In genomic region chr20:50246367-50247195, GRCh38 we compare ENCODE assay signal across 1 cellular context.
TF ChIP-seq lines count a peak whose summit lies in the region.

No MANE protein-coding gene starts in this region.

TF ChIP-seq in HepG2, 621 proteins besides CTCF, POLR2A, EP300 and RAD21 (continued from another document and continues in another):
- TF ChIP-seq NFYB (CRISPR knock-in tag; IDR thresholded peaks at IDR 0.05), result no peak
- TF ChIP-seq, protein P1, sequence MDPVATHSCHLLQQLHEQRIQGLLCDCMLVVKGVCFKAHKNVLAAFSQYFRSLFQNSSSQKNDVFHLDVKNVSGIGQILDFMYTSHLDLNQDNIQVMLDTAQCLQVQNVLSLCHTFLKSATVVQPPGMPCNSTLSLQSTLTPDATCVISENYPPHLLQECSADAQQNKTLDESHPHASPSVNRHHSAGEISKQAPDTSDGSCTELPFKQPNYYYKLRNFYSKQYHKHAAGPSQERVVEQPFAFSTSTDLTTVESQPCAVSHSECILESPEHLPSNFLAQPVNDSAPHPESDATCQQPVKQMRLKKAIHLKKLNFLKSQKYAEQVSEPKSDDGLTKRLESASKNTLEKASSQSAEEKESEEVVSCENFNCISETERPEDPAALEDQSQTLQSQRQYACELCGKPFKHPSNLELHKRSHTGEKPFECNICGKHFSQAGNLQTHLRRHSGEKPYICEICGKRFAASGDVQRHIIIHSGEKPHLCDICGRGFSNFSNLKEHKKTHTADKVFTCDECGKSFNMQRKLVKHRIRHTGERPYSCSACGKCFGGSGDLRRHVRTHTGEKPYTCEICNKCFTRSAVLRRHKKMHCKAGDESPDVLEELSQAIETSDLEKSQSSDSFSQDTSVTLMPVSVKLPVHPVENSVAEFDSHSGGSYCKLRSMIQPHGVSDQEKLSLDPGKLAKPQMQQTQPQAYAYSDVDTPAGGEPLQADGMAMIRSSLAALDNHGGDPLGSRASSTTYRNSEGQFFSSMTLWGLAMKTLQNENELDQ (CRISPR knock-in tag; IDR thresholded peaks at IDR 0.05; ENCODE audit: borderline replicate concordance), result no peak
- no peak for TF ChIP-seq TEF (CRISPR knock-in tag; IDR thresholded peaks at IDR 0.05)
- TF ChIP-seq SMYD3 (CRISPR knock-in tag; IDR thresholded peaks at IDR 0.05), result no peak
- TF ChIP-seq RFXANK (CRISPR knock-in tag; IDR thresholded peaks at IDR 0.05), result no peak
- no peak for TF ChIP-seq ZNF552 (CRISPR knock-in tag; IDR thresholded peaks at IDR 0.05; ENCODE audit: borderline replicate concordance)
- TF ChIP-seq BCL6 (CRISPR knock-in tag; IDR thresholded peaks at IDR 0.05), result no peak
- no peak for TF ChIP-seq MXD1 (CRISPR knock-in tag; IDR thresholded peaks at IDR 0.05)
- TF ChIP-seq FOXP1 (IDR thresholded peaks at IDR 0.05), result no peak
- no peak for TF ChIP-seq FOXP1 (CRISPR knock-in tag; IDR thresholded peaks at IDR 0.05)
- TF ChIP-seq, protein P2, sequence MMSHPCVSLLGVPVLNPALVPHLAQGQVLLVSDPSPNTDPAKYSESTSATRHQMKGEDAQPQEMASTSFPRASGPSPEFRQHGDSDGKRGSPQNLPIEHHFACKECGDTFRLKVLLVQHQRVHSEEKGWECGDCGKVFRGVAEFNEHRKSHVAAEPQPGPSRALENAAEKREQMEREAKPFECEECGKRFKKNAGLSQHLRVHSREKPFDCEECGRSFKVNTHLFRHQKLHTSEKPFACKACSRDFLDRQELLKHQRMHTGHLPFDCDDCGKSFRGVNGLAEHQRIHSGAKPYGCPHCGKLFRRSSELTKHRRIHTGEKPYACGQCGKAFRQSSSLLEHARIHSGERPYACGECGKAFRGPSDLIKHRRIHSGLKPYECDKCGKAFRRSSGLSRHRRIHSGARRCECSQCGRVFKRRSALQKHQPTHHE (CRISPR knock-in tag; IDR thresholded peaks at IDR 0.05; ENCODE audit: borderline replicate concordance), result no peak
- TF ChIP-seq, protein P3, sequence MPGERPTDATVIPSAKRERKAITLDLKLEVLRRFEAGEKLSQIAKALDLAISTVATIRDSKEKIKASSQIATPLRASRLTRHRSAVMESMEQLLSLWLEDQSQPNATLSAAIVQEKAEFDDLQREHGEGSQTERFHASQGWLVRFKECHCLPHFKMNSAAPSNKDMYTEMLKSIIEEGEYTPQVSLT (CRISPR knock-in tag; IDR thresholded peaks at IDR 0.05; ENCODE audit: borderline replicate concordance, low read depth), result no peak
- TF ChIP-seq, protein P4, sequence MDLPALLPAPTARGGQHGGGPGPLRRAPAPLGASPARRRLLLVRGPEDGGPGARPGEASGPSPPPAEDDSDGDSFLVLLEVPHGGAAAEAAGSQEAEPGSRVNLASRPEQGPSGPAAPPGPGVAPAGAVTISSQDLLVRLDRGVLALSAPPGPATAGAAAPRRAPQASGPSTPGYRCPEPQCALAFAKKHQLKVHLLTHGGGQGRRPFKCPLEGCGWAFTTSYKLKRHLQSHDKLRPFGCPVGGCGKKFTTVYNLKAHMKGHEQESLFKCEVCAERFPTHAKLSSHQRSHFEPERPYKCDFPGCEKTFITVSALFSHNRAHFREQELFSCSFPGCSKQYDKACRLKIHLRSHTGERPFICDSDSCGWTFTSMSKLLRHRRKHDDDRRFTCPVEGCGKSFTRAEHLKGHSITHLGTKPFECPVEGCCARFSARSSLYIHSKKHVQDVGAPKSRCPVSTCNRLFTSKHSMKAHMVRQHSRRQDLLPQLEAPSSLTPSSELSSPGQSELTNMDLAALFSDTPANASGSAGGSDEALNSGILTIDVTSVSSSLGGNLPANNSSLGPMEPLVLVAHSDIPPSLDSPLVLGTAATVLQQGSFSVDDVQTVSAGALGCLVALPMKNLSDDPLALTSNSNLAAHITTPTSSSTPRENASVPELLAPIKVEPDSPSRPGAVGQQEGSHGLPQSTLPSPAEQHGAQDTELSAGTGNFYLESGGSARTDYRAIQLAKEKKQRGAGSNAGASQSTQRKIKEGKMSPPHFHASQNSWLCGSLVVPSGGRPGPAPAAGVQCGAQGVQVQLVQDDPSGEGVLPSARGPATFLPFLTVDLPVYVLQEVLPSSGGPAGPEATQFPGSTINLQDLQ (CRISPR knock-in tag; IDR thresholded peaks at IDR 0.05), result no peak
- no peak for TF ChIP-seq ZNF563 (CRISPR knock-in tag; IDR thresholded peaks at IDR 0.05)
- TF ChIP-seq ZNF292 (CRISPR knock-in tag; IDR thresholded peaks at IDR 0.05; ENCODE audit: borderline replicate concordance, low read depth), result no peak
- no peak for TF ChIP-seq MTA3 (CRISPR knock-in tag; IDR thresholded peaks at IDR 0.05)
- TF ChIP-seq ATF3 (CRISPR knock-in tag; IDR thresholded peaks at IDR 0.05), result no peak
- no peak for TF ChIP-seq SKI (IDR thresholded peaks at IDR 0.05; ENCODE audit: partially characterized antibody)
- TF ChIP-seq, protein P5, sequence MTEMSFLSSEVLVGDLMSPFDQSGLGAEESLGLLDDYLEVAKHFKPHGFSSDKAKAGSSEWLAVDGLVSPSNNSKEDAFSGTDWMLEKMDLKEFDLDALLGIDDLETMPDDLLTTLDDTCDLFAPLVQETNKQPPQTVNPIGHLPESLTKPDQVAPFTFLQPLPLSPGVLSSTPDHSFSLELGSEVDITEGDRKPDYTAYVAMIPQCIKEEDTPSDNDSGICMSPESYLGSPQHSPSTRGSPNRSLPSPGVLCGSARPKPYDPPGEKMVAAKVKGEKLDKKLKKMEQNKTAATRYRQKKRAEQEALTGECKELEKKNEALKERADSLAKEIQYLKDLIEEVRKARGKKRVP (CRISPR knock-in tag; IDR thresholded peaks at IDR 0.05), result no peak
- TF ChIP-seq, protein P6, sequence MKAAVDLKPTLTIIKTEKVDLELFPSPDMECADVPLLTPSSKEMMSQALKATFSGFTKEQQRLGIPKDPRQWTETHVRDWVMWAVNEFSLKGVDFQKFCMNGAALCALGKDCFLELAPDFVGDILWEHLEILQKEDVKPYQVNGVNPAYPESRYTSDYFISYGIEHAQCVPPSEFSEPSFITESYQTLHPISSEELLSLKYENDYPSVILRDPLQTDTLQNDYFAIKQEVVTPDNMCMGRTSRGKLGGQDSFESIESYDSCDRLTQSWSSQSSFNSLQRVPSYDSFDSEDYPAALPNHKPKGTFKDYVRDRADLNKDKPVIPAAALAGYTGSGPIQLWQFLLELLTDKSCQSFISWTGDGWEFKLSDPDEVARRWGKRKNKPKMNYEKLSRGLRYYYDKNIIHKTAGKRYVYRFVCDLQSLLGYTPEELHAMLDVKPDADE (CRISPR knock-in tag; IDR thresholded peaks at IDR 0.05), result no peak
- TF ChIP-seq, protein P7, sequence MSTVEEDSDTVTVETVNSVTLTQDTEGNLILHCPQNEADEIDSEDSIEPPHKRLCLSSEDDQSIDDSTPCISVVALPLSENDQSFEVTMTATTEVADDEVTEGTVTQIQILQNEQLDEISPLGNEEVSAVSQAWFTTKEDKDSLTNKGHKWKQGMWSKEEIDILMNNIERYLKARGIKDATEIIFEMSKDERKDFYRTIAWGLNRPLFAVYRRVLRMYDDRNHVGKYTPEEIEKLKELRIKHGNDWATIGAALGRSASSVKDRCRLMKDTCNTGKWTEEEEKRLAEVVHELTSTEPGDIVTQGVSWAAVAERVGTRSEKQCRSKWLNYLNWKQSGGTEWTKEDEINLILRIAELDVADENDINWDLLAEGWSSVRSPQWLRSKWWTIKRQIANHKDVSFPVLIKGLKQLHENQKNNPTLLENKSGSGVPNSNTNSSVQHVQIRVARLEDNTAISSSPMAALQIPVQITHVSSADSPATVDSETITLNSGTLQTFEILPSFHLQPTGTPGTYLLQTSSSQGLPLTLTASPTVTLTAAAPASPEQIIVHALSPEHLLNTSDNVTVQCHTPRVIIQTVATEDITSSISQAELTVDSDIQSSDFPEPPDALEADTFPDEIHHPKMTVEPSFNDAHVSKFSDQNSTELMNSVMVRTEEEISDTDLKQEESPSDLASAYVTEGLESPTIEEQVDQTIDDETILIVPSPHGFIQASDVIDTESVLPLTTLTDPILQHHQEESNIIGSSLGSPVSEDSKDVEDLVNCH (CRISPR knock-in tag; IDR thresholded peaks at IDR 0.05), result no peak
- TF ChIP-seq NR1H2 (CRISPR knock-in tag; IDR thresholded peaks at IDR 0.05; ENCODE audit: borderline replicate concordance, low read depth), result no peak
- no peak for TF ChIP-seq BCL3 (CRISPR knock-in tag; IDR thresholded peaks at IDR 0.05)
- TF ChIP-seq ESRRA (CRISPR knock-in tag; IDR thresholded peaks at IDR 0.05; ENCODE audit: low read depth), result no peak
- TF ChIP-seq MEF2D (CRISPR knock-in tag; IDR thresholded peaks at IDR 0.05), result no peak
- TF ChIP-seq MYPOP (CRISPR knock-in tag; IDR thresholded peaks at IDR 0.05), result no peak
- no peak for TF ChIP-seq ZNF639 (CRISPR knock-in tag; conservative IDR thresholded peaks at IDR 0.05)
- no peak for TF ChIP-seq STAT5B (CRISPR knock-in tag; IDR thresholded peaks at IDR 0.05)
- TF ChIP-seq, protein P8, sequence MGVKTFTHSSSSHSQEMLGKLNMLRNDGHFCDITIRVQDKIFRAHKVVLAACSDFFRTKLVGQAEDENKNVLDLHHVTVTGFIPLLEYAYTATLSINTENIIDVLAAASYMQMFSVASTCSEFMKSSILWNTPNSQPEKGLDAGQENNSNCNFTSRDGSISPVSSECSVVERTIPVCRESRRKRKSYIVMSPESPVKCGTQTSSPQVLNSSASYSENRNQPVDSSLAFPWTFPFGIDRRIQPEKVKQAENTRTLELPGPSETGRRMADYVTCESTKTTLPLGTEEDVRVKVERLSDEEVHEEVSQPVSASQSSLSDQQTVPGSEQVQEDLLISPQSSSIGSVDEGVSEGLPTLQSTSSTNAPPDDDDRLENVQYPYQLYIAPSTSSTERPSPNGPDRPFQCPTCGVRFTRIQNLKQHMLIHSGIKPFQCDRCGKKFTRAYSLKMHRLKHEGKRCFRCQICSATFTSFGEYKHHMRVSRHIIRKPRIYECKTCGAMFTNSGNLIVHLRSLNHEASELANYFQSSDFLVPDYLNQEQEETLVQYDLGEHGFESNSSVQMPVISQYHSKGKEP (CRISPR knock-in tag; IDR thresholded peaks at IDR 0.05), result no peak
- no peak for TF ChIP-seq HNRNPH1 (optimal IDR thresholded peaks at IDR 0.05; ENCODE audit: low read depth, low read length)
- TF ChIP-seq YEATS2 (CRISPR knock-in tag; IDR thresholded peaks at IDR 0.05; ENCODE audit: borderline replicate concordance), result no peak; the same call in 1 of the 2 replicates
